In genomic region chr6:27902335-27903314, GRCh38 we compare ENCODE assay signal across 8 cellular contexts. TPM values are rescaled to one million over a fixed set of nuclear protein-coding genes. Genes with fewer than 3 reads are reported as not detected.
DNase-seq lines count a peak whose midpoint lies in the region; ATAC-seq, FAIRE-seq and TF ChIP-seq lines count a peak whose summit lies in the region.

No MANE protein-coding gene starts in this region.

- no peak for TF ChIP-seq CTCF in DOHH2 (IDR thresholded peaks at IDR 0.05; ENCODE audit: low read depth, low read length, poor library complexity, severe bottlenecking)
- no peak for TF ChIP-seq CTCF in GM23338 (conservative IDR thresholded peaks at IDR 0.05; ENCODE audit: low read depth in 2 of 2)
- no peak for TF ChIP-seq CTCF in suprapubic skin (IDR thresholded peaks at IDR 0.05)

- H3K36me3 Mint-ChIP-seq in GM23338 (ENCODE audit: low read depth) = peaks cover 2% of the 10 kb centered on the region; the same call in 2 of the 3 replicates

- peak overlapping the region; percentile 90 for H3K4me3 Mint-ChIP-seq in GM23338

- H4K20me1 ChIP-seq in DOHH2 (ENCODE audit: control insufficient read depth, insufficient read depth, low read depth, low read length) (no peaks in the 10 kb centered on the region), GM23338 (replicated peaks; ENCODE audit: insufficient read depth) (no peaks in the 10 kb centered on the region)

- H3K4me3 ChIP-seq in DOHH2 (ENCODE audit: low read length) (peak overlapping the region; percentile 86), GM23338 (peak overlapping the region; percentile 74), SJSA1 (peak overlapping the region; percentile 47), suprapubic skin (peak overlapping the region; percentile 61)

- H3K9me3 Mint-ChIP-seq in GM23338 = peaks cover 7% of the 10 kb centered on the region; the same call in 2 of the 3 replicates

- H3K79me2 ChIP-seq in DOHH2 (ENCODE audit: control insufficient read depth, low read length) (no peaks in the 10 kb centered on the region), GM23338 (replicated peaks; ENCODE audit: insufficient read depth) (peaks cover 16% of the 10 kb centered on the region; the same call in 1 of the 2 replicates)

- H3K27ac ChIP-seq in DOHH2 (ENCODE audit: low read depth, low read length) = peak overlapping the region; percentile 75
- H3K27ac ChIP-seq in GM23338 (ENCODE audit: low read depth) = 0 out of 2 replicates have a peak overlapping the region, but pooled peaks have one; percentile 23
- peak overlapping the region; percentile 39 for H3K27ac ChIP-seq in SJSA1
- peak overlapping the region; percentile 72 for H3K27ac ChIP-seq in suprapubic skin

- no peak for TF ChIP-seq POLR2A in suprapubic skin (IDR thresholded peaks at IDR 0.05)

- H3K9me3 ChIP-seq in DOHH2 (ENCODE audit: control insufficient read depth, insufficient read depth, low read length) = no peaks in the 10 kb centered on the region
- H3K9me3 ChIP-seq in SJSA1 (replicated peaks) = no peaks in the 10 kb centered on the region
- H3K9me3 ChIP-seq in suprapubic skin = no peaks in the 10 kb centered on the region

- peak; percentile 72 for DNase-seq in GM23338 (ENCODE audit: low spot score)
- DNase-seq in LoVo (ENCODE audit: low spot score) = peak; percentile 77
- peak; percentile 74 to 94 for DNase-seq in SJSA1 (ENCODE audit: low read depth in 1 of 2, low spot score in 2 of 2)
- peak; percentile 87 for DNase-seq in activated naive CD4-positive, alpha-beta T cell treated with Interleukin-2 at 50 U/mL for 16 hours
- DNase-seq in frontal cortex (ENCODE audit: low spot score in 2 of 2) = peak; percentile 63 to 75
- DNase-seq in nucleus accumbens (lab: John Stamatoyannopoulos, UW) = peak in 54 of 56 donors; percentile 9 to 95 (median 76)
- peak; percentile 89 to 91 for DNase-seq in suprapubic skin (ENCODE audit: low spot score in 2 of 2)

- TF ChIP-seq EP300 in suprapubic skin (IDR thresholded peaks at IDR 0.05) = no peak

- WGBS in suprapubic skin = 2% methylated on average over 38 of the region's 38 CpGs

- peak; percentile 88 for FAIRE-seq in frontal cortex (lab: Jason Lieb, UNC)

- ATAC-seq in GM23338 = peak; percentile 93

- peaks cover 22% of the 10 kb centered on the region; the same call in 2 of the 3 replicates for H3K4me1 Mint-ChIP-seq in GM23338

- H3F3A ChIP-seq in DOHH2 (ENCODE audit: control insufficient read depth, insufficient read depth) (peaks cover 8% of the 10 kb centered on the region), GM23338 (replicated peaks; ENCODE audit: low read depth) (no peaks in the 10 kb centered on the region)

- H3K36me3 ChIP-seq in DOHH2 (ENCODE audit: control insufficient read depth, low read length) (no peaks in the 10 kb centered on the region), GM23338 (ENCODE audit: insufficient read depth) (no peaks in the 10 kb centered on the region), SJSA1 (no peaks in the 10 kb centered on the region; the same call in 1 of the 2 replicates), suprapubic skin (no peaks in the 10 kb centered on the region)

- peaks cover 13% of the 10 kb centered on the region for H3K27me3 Mint-ChIP-seq in GM23338 (ENCODE audit: insufficient read depth, low read depth, poor library complexity)

- H2AFZ ChIP-seq in GM23338 = peak overlapping the region; percentile 89

- H3K27ac Mint-ChIP-seq in GM23338 = peak overlapping the region; percentile 90

- H3K4me2 ChIP-seq in DOHH2 (ENCODE audit: low read length) (peak overlapping the region; percentile 83), GM23338 (peak overlapping the region; percentile 81)

- no peaks in the 10 kb centered on the region for H3K9me2 ChIP-seq in DOHH2 (replicated peaks; ENCODE audit: control insufficient read depth, low read length)
- no peaks in the 10 kb centered on the region for H3K9me2 ChIP-seq in GM23338 (ENCODE audit: insufficient read depth)

- H3K27me3 ChIP-seq in DOHH2 (ENCODE audit: control insufficient read depth, low read length) = no peaks in the 10 kb centered on the region
- H3K27me3 ChIP-seq in GM23338 (ENCODE audit: insufficient read depth) = no peaks in the 10 kb centered on the region
- H3K27me3 ChIP-seq in SJSA1 (replicated peaks) = no peaks in the 10 kb centered on the region
- no peaks in the 10 kb centered on the region for H3K27me3 ChIP-seq in suprapubic skin

- peaks cover 15% of the 10 kb centered on the region for H3K4me1 ChIP-seq in DOHH2 (ENCODE audit: control insufficient read depth, low read length)
- peaks cover 17% of the 10 kb centered on the region; the same call in 1 of the 2 replicates for H3K4me1 ChIP-seq in GM23338 (ENCODE audit: insufficient read depth)
- no peaks in the 10 kb centered on the region for H3K4me1 ChIP-seq in SJSA1 (replicated peaks)
- no peaks in the 10 kb centered on the region for H3K4me1 ChIP-seq in suprapubic skin

TF ChIP-seq in GM23338, 12 proteins besides CTCF, POLR2A, EP300 and RAD21 (continues in another document):
- TF ChIP-seq EZH2 (IDR thresholded peaks at IDR 0.05; ENCODE audit: low read depth, unreplicated experiment) (no peak), ZNF331 (CRISPR knock-in tag; IDR thresholded peaks at IDR 0.05; ENCODE audit: low read depth) (no peak), NANOG (IDR thresholded peaks at IDR 0.05; ENCODE audit: borderline replicate concordance) (no peak), JUNB (IDR thresholded peaks at IDR 0.05; ENCODE audit: unreplicated experiment) (no peak), ETS1 (IDR thresholded peaks at IDR 0.05) (peak; percentile 23; the same call in 1 of the 2 replicates), POLR2AphosphoS5 (IDR thresholded peaks at IDR 0.05; ENCODE audit: low read depth) (no peak), CREB1 (CRISPR knock-in tag; IDR thresholded peaks at IDR 0.05; ENCODE audit: low read depth) (peak; percentile 83), ZNF114 (CRISPR knock-in tag; IDR thresholded peaks at IDR 0.05) (no peak)

RNA-seq across cellular contexts. Expression of gene OR2B2, which starts 9.6 kb away (rescaled TPM):
- 0.38 TPM in 1 of 2 replicates, not detected in the other for total RNA-seq in GM23338 (2014; rRNA removed; shearing (Covaris generic))
- polyA plus RNA-seq in GM23338 (2016; fragmentation: Nextera tagmentation; extraction: Ambion mirVana) = not detected in 2 replicates
- total RNA-seq in SJSA1 (2014; rRNA removed; shearing (Covaris generic)) = not detected in 2 replicates
- total RNA-seq in frontal cortex (not detected), suprapubic skin (not detected)

RNA-seq across cellular contexts. Expression of gene OR2B6, which starts 54.4 kb away (rescaled TPM):
- total RNA-seq in GM23338 (2014; rRNA removed; shearing (Covaris generic)) = not detected in 2 replicates
- polyA plus RNA-seq in GM23338 (2016; fragmentation: Nextera tagmentation; extraction: Ambion mirVana) = 0.45 TPM in 1 of 2 replicates, not detected in the other
- not detected in 2 replicates for total RNA-seq in SJSA1 (2014; rRNA removed; shearing (Covaris generic))
- not detected for total RNA-seq in frontal cortex
- not detected for total RNA-seq in suprapubic skin

Comparison
In these comparisons a context has a peak if more than half of its experiments do, and no peak if none do; other contexts are left out.
1. Peak in every context shown above with its lines: DNase-seq, ATAC-seq, H3K4me3 ChIP-seq and H3K27ac ChIP-seq.
2. H3K27ac ChIP-seq: peak in every context shown above with its lines; median percentile 75 in DOHH2; 72 in suprapubic skin; 39 in SJSA1; 23 in GM23338.